ENCODE assay signal across 9 cellular contexts in the genomic region with DNA sequence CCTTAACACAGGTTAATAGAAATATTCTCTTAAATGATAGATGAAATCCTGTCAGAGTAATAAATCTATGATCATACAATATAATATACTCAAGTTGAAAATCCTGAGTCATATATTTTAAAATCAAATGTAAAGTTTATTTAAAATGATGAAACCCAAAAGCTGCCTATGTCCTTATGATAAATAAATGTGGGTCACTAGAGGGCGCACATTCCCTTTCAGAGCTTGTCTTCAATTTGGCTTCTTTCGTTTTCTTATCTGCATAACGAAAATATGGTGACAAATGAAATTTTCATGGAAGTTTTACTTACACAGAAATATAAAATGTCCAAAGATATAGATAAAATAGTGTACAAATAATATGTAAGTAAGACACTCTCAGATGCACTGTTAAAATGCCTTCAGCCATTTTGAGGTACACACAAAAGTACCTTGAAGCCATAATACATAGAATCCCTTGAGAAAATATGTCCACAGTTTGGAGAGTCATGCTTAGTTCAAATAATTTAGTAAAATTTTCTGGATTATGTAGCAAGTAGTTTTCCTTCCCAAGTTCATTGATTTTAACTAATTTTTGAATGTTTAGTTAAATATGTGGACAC.
DNase-seq lines count a peak whose midpoint lies in the region; ATAC-seq and TF ChIP-seq lines count a peak whose summit lies in the region.
"Had no signal": no experiment of that assay in that cellular context is flagged by ENCODE, and none has a peak within 500 bp of the region (broad histone marks: within the 10 kb centered on the region; RNA-seq: fewer than 3 reads in every experiment).

No MANE protein-coding gene starts in this region.

- DNase-seq in Calu3 (peak; percentile 13), NCI-H2107 (lab: John Stamatoyannopoulos, UW) (peak; percentile 3), left lung (no peak)
- DNase-seq in activated naive CD4-positive, alpha-beta T cell treated with anti-CD3 and anti-CD28 coated beads, Interleukin-2, amount 50 U/mL, for 16 hours = no peak
- DNase-seq: activated B cell treated with CpG ODN at 0.5 μM for 24 hours had no signal

- CTCF ChIA-PET in Calu3 (lab: Charles Lee) = interaction anchor here (1.3 kb wide), 1 partner anchor 903 kb away, joined by 4 read pairs; no protein-coding TSS in a partner anchor

- no peak overlapping the region for H3K27ac Mint-ChIP-seq in Calu3 (ENCODE audit: unreplicated experiment)
- H3K27ac Mint-ChIP-seq in brain = peak overlapping the region in 1 of 5 experiments; percentile 52
- H3K27ac Mint-ChIP-seq: activated B cell treated with CpG ODN at 0.5 μM for 24 hours had no signal

- H3K4me3 ChIP-seq in left lung = no peak overlapping the region

- H3K27ac ChIP-seq in left lung = no peak overlapping the region

- H3K36me3 Mint-ChIP-seq in Calu3 (ENCODE audit: insufficient read depth, unreplicated experiment) = no peaks in the 10 kb centered on the region
- H3K36me3 Mint-ChIP-seq in brain = no peaks in the 10 kb centered on the region

- H3K27me3 ChIP-seq in left lung = no peaks in the 10 kb centered on the region

- H3K36me3 ChIP-seq in left lung = no peaks in the 10 kb centered on the region

- no peaks in the 10 kb centered on the region for H3K9me3 Mint-ChIP-seq in Calu3 (ENCODE audit: low read depth, unreplicated experiment)
- no peaks in the 10 kb centered on the region for H3K9me3 Mint-ChIP-seq in brain
- H3K9me3 Mint-ChIP-seq: activated B cell treated with CpG ODN at 0.5 μM for 24 hours had no signal

- H3K4me1 ChIP-seq in left lung = no peaks in the 10 kb centered on the region

- intact Hi-C loops in Calu3 (cut with micrococcal nuclease; ENCODE audit: unreplicated experiment) = loop anchor here (1.0 to 2.0 kb wide), 2 partner anchors 142 to 805 kb away; no protein-coding TSS in a partner anchor
- intact Hi-C loops in left lung (cut with DNase I) = no loop called here

- ATAC-seq in GM21390 (IDR thresholded peaks at IDR 0.05; ENCODE audit: unreplicated experiment) (peak; percentile 53), left lung (peak; percentile 45), HG03439 (IDR thresholded peaks at IDR 0.05; ENCODE audit: unreplicated experiment) (no peak), GM18519 (IDR thresholded peaks at IDR 0.05; ENCODE audit: low FRiP score, unreplicated experiment) (no peak)

- H3K4me1 Mint-ChIP-seq in Calu3 (ENCODE audit: low read depth, unreplicated experiment) (no peaks in the 10 kb centered on the region), brain (no peaks in the 10 kb centered on the region)
- H3K4me1 Mint-ChIP-seq: activated B cell treated with CpG ODN at 0.5 μM for 24 hours had no signal

- H3K9me3 ChIP-seq in left lung = no peaks in the 10 kb centered on the region

- H3K27me3 Mint-ChIP-seq in Calu3 (ENCODE audit: unreplicated experiment) (no peaks in the 10 kb centered on the region), brain (peaks cover 7% of the 10 kb centered on the region)
- H3K27me3 Mint-ChIP-seq: activated B cell treated with CpG ODN at 0.5 μM for 24 hours had no signal

- no TSS peak for BruUV-seq in Calu3 (replicated peaks; lab: Mats Ljungman, UMichigan)

- H3K4me3 Mint-ChIP-seq in Calu3 (ENCODE audit: low read depth, unreplicated experiment) (no peak overlapping the region), brain (peak overlapping the region; percentile 43 to 70 (median 69))
- H3K4me3 Mint-ChIP-seq: activated B cell treated with CpG ODN at 0.5 μM for 24 hours had no signal

- TF ChIP-seq CTCF in Calu3 (IDR thresholded peaks at IDR 0.05; ENCODE audit: unreplicated experiment) (peak; percentile 43), brain (conservative IDR thresholded peaks at IDR 0.05) (peak; percentile 82 to 89), left lung (IDR thresholded peaks at IDR 0.05) (peak in 1 of 2 donors; percentile 59)

Comparison
In these comparisons a context has a peak if more than half of its experiments do, and no peak if none do; other contexts are left out.
1. DNase-seq: peak in Calu3 (single experiment) and NCI-H2107 (single experiment); none in left lung (0 of 2) and activated naive CD4-positive, alpha-beta T cell treated with anti-CD3 and anti-CD28 coated beads, Interleukin-2, amount 50 U/mL, for 16 hours (single experiment).
2. ATAC-seq: peak in GM21390 (single experiment) and left lung (single experiment); none in HG03439 (single experiment) and GM18519 (single experiment).